In genomic region chr1:2050482-2050792, GRCh38 we compare ENCODE assay signal across 9 cellular contexts. TPM values are rescaled to one million over a fixed set of nuclear protein-coding genes. Genes with fewer than 3 reads are reported as not detected.
DNase-seq lines count a peak whose midpoint lies in the region; TF ChIP-seq lines count a peak whose summit lies in the region.
"Had no signal": no experiment of that assay in that cellular context is flagged by ENCODE, and none has a peak within 500 bp of the region (broad histone marks: within the 10 kb centered on the region; RNA-seq: fewer than 3 reads in every experiment).

No MANE protein-coding gene starts in this region.

- intact Hi-C loops in ascending aorta (cut with DNase I) (no loop called here), lower leg skin (cut with DNase I; ENCODE audit: low total_unique reads) (no loop called here)

- H3K27me3 ChIP-seq in H7 (ENCODE audit: control insufficient read depth, insufficient read depth, low read length): peaks cover 19% of the 10 kb centered on the region; the same call in 1 of the 2 replicates
- peaks cover 13% of the 10 kb centered on the region for H3K27me3 ChIP-seq in ascending aorta

- 0% methylated on average over 8 of the region's 45 CpGs; no CpG with 5 or more reads in 1 of the 2 donors for WGBS in lower leg skin, 2 donors

- TF ChIP-seq POLR2A in lower leg skin (IDR thresholded peaks at IDR 0.05): no peak

- H3K27ac ChIP-seq in 22Rv1 (peak overlapping the region; percentile 58), ascending aorta (no peak overlapping the region)

- H3K4me1 ChIP-seq in ascending aorta: no peaks in the 10 kb centered on the region

- TF ChIP-seq CTCF in 22Rv1 (IDR thresholded peaks at IDR 0.05) (no peak), ascending aorta (IDR thresholded peaks at IDR 0.05) (no peak), lower leg skin (IDR thresholded peaks at IDR 0.05) (no peak)

- no peaks in the 10 kb centered on the region; the same call in 1 of the 2 replicates for H3K36me3 ChIP-seq in H7 (replicated peaks; ENCODE audit: control insufficient read depth, insufficient read depth, low read length)
- H3K36me3 ChIP-seq in ascending aorta: no peaks in the 10 kb centered on the region

- H3K9me3 ChIP-seq in ascending aorta: no peaks in the 10 kb centered on the region

- H3K4me3 ChIP-seq in H7 (ENCODE audit: insufficient read depth, low read depth, low read length) (peak overlapping the region; percentile 84), ascending aorta (peak overlapping the region; percentile 54 to 60), lower leg skin (ENCODE audit: low read depth, poor library complexity, severe bottlenecking) (peak overlapping the region; percentile 26)

- DNase-seq in H7 (no peak), ascending aorta (ENCODE audit: low spot score in 2 of 2) (no peak), lower leg skin (ENCODE audit: low spot score in 2 of 2) (no peak), inferior parietal cortex (ENCODE audit: extremely low spot score) (no peak), iPS-NIHi7 (ENCODE audit: extremely low spot score) (no peak), DMS153 (lab: John Stamatoyannopoulos, UW) (no peak), NAMALWA (ENCODE audit: low spot score) (no peak)

RNA-seq across cellular contexts. Expression of gene PRKCZ, which starts 0.2 kb away (rescaled TPM):
- total RNA-seq in H7 (2014; rRNA removed; shearing (Covaris generic)): 38.5 and 41.8 TPM in 2 replicates
- total RNA-seq in ascending aorta (1.3 TPM), lower leg skin (10 to 100 TPM; 25.9 to 32.2 (median 26.8) TPM)

RNA-seq across cellular contexts. Expression of gene GABRD, which starts 31.3 kb away (rescaled TPM):
- 2.7 and 5.1 TPM in 2 replicates for total RNA-seq in H7 (2014; rRNA removed; shearing (Covaris generic))
- total RNA-seq in ascending aorta (not detected), lower leg skin (1 to 10 TPM in 3 of 4 donors, not detected in 1; 1.1 to 5.1 (median 2.0) TPM)
- total RNA-seq: LHCN-M2 had no signal

RNA-seq across cellular contexts. Expression of gene CFAP74, which starts 46.9 kb away (rescaled TPM):
- total RNA-seq in H7 (2014; rRNA removed; shearing (Covaris generic)): not detected in 2 replicates
- total RNA-seq in ascending aorta: not detected
- under 1 TPM in 1 of 4 donors, not detected in 3; 0.10 TPM for total RNA-seq in lower leg skin
- total RNA-seq: LHCN-M2 had no signal

Comparison
In these comparisons a context has a peak if more than half of its experiments do, and no peak if none do; other contexts are left out.
1. H3K4me3 ChIP-seq: peak in every context shown above with its lines; median percentile 84 in H7; 57 in ascending aorta; 26 in lower leg skin.
2. RNA of gene PRKCZ, which starts 0.2 kb away (total RNA-seq): 38.5 to 41.8 TPM in H7 and 25.9 to 32.2 TPM in lower leg skin; 1.3 TPM in ascending aorta (single experiment); every median in the first group is over 10 times any median in the second.